In genomic region chr2:120262150-120262549, GRCh38 we compare ENCODE assay signal across 1 cellular context.
A peak's percentile ranks its signal among the peaks of the same experiment; 100 is the strongest.
TF ChIP-seq lines count a peak whose summit lies in the region.

No MANE protein-coding gene starts in this region.

TF ChIP-seq in K562, 482 proteins besides CTCF, POLR2A, EP300 and RAD21:
- no peak for TF ChIP-seq ZNF121 (CRISPR knock-in tag; conservative IDR thresholded peaks at IDR 0.05)
- TF ChIP-seq ZBTB11 (CRISPR knock-in tag; IDR thresholded peaks at IDR 0.05) = peak in 1 of 3 experiments; percentile 3; a peak in 1 of 6 replicates
- no peak for TF ChIP-seq ZNF589 (CRISPR knock-in tag; IDR thresholded peaks at IDR 0.05; ENCODE audit: low read depth)
- TF ChIP-seq ZNF592 (IDR thresholded peaks at IDR 0.05) = no peak
- TF ChIP-seq CTBP1 (IDR thresholded peaks at IDR 0.05; ENCODE audit: borderline replicate concordance) = no peak
- no peak for TF ChIP-seq TCF7 (IDR thresholded peaks at IDR 0.05; ENCODE audit: borderline replicate concordance)
- no peak for TF ChIP-seq CCNT2 (IDR thresholded peaks at IDR 0.05; ENCODE audit: borderline replicate concordance, extremely low read depth, insufficient read length, low read depth, low read length)
- TF ChIP-seq MAX (CRISPR knock-in tag; IDR thresholded peaks at IDR 0.05) = peak; percentile 47; the same call in 1 of the 2 replicates
- TF ChIP-seq, protein P1, sequence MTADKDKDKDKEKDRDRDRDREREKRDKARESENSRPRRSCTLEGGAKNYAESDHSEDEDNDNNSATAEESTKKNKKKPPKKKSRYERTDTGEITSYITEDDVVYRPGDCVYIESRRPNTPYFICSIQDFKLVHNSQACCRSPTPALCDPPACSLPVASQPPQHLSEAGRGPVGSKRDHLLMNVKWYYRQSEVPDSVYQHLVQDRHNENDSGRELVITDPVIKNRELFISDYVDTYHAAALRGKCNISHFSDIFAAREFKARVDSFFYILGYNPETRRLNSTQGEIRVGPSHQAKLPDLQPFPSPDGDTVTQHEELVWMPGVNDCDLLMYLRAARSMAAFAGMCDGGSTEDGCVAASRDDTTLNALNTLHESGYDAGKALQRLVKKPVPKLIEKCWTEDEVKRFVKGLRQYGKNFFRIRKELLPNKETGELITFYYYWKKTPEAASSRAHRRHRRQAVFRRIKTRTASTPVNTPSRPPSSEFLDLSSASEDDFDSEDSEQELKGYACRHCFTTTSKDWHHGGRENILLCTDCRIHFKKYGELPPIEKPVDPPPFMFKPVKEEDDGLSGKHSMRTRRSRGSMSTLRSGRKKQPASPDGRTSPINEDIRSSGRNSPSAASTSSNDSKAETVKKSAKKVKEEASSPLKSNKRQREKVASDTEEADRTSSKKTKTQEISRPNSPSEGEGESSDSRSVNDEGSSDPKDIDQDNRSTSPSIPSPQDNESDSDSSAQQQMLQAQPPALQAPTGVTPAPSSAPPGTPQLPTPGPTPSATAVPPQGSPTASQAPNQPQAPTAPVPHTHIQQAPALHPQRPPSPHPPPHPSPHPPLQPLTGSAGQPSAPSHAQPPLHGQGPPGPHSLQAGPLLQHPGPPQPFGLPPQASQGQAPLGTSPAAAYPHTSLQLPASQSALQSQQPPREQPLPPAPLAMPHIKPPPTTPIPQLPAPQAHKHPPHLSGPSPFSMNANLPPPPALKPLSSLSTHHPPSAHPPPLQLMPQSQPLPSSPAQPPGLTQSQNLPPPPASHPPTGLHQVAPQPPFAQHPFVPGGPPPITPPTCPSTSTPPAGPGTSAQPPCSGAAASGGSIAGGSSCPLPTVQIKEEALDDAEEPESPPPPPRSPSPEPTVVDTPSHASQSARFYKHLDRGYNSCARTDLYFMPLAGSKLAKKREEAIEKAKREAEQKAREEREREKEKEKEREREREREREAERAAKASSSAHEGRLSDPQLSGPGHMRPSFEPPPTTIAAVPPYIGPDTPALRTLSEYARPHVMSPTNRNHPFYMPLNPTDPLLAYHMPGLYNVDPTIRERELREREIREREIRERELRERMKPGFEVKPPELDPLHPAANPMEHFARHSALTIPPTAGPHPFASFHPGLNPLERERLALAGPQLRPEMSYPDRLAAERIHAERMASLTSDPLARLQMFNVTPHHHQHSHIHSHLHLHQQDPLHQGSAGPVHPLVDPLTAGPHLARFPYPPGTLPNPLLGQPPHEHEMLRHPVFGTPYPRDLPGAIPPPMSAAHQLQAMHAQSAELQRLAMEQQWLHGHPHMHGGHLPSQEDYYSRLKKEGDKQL (CRISPR knock-in tag; IDR thresholded peaks at IDR 0.05; ENCODE audit: borderline replicate concordance) = no peak
- TF ChIP-seq, protein P2, sequence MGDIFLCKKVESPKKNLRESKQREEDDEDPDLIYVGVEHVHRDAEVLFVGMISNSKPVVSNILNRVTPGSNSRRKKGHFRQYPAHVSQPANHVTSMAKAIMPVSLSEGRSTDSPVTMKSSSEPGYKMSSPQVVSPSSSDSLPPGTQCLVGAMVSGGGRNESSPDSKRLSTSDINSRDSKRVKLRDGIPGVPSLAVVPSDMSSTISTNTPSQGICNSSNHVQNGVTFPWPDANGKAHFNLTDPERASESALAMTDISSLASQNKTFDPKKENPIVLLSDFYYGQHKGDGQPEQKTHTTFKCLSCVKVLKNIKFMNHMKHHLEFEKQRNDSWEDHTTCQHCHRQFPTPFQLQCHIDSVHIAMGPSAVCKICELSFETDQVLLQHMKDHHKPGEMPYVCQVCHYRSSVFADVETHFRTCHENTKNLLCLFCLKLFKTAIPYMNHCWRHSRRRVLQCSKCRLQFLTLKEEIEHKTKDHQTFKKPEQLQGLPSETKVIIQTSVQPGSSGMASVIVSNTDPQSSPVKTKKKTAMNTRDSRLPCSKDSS (IDR thresholded peaks at IDR 0.05; ENCODE audit: low read depth, partially characterized antibody) = no peak
- no peak for TF ChIP-seq VEZF1 (CRISPR knock-in tag; IDR thresholded peaks at IDR 0.05)
- no peak for TF ChIP-seq ZNF77 (CRISPR knock-in tag; IDR thresholded peaks at IDR 0.05)
- TF ChIP-seq SMC3 (conservative IDR thresholded peaks at IDR 0.05; ENCODE audit: insufficient read depth, low read depth, low read length) = no peak
